In genomic region chr1:226741009-226741408, GRCh38 we compare ENCODE assay signal across 16 cellular contexts. TPM values are rescaled to one million over a fixed set of nuclear protein-coding genes. Genes with fewer than 3 reads are reported as not detected.
A peak's percentile ranks its signal among the peaks of the same experiment; 100 is the strongest.
DNase-seq lines count a peak whose midpoint lies in the region; ATAC-seq and TF ChIP-seq lines count a peak whose summit lies in the region.
"Had no signal": no experiment of that assay in that cellular context is flagged by ENCODE, and none has a peak within 500 bp of the region (broad histone marks: within the 10 kb centered on the region; RNA-seq: fewer than 3 reads in every experiment).

No MANE protein-coding gene starts in this region.

- H3K36me3 Mint-ChIP-seq in activated CD4-positive, alpha-beta T cell treated with anti-CD3 and anti-CD28 coated beads, Interleukin-2, amount 10 ng/mL, durations not matched to agents 7 days and 5 days (ENCODE audit: low read depth), result peaks cover 15% of the 10 kb centered on the region
- H3K36me3 Mint-ChIP-seq in naive B cell (no peaks in the 10 kb centered on the region), neural progenitor cell (no peaks in the 10 kb centered on the region), immature natural killer cell (no peaks in the 10 kb centered on the region)
- H3K36me3 Mint-ChIP-seq: WTC11 had no signal

- H3K9me3 ChIP-seq in OCI-LY1 (ENCODE audit: low read length), result 0 out of 2 replicates have a peak, but pooled peaks cover 3% of the 10 kb centered on the region
- no peaks in the 10 kb centered on the region for H3K9me3 ChIP-seq in neural progenitor cell (ENCODE audit: low read depth)

- H3K27ac ChIP-seq in OCI-LY1 (ENCODE audit: low read depth, low read length, poor library complexity, severe bottlenecking) (peak overlapping the region; percentile 95), neural progenitor cell (no peak overlapping the region)

- H3K9me2 ChIP-seq in OCI-LY1 (ENCODE audit: low read depth, low read length), result no peaks in the 10 kb centered on the region

- H3K79me2 ChIP-seq in OCI-LY1 (ENCODE audit: insufficient read depth, low read length) (peaks cover 26% of the 10 kb centered on the region; the same call in 1 of the 2 replicates), neural progenitor cell (ENCODE audit: low read depth) (no peaks in the 10 kb centered on the region)

- peak overlapping the region; percentile 50 for H3K27ac Mint-ChIP-seq in activated CD4-positive, alpha-beta T cell treated with anti-CD3 and anti-CD28 coated beads, Interleukin-2, amount 10 ng/mL, durations not matched to agents 7 days and 5 days
- H3K27ac Mint-ChIP-seq in naive B cell (peak overlapping the region in 3 of 6 donors; percentile 21 to 84 (median 53)), neural progenitor cell (no peak overlapping the region), immature natural killer cell (peak overlapping the region in 2 of 6 donors; percentile 27 to 35)
- H3K27ac Mint-ChIP-seq: WTC11 had no signal

- POLR2A ChIA-PET in activated CD4-positive, alpha-beta T cell treated with anti-CD3 and anti-CD28 coated beads, Interleukin-2, amount 10 ng/mL, durations not matched to agents 7 days and 5 days (lab: Charles Lee), result interaction anchor here (0.8 kb wide), 1 partner anchor 74 kb away, joined by 4 read pairs; no protein-coding TSS in a partner anchor

- H3K36me3 ChIP-seq in OCI-LY1 (ENCODE audit: insufficient read depth, low read length), result peaks cover 12% of the 10 kb centered on the region
- no peaks in the 10 kb centered on the region for H3K36me3 ChIP-seq in neural progenitor cell

- TF ChIP-seq CTCF in OCI-LY1 (IDR thresholded peaks at IDR 0.05; ENCODE audit: low read length), result peak; percentile 8; the same call in 1 of the 2 replicates
- TF ChIP-seq CTCF in neural progenitor cell (IDR thresholded peaks at IDR 0.05), result no peak

- H3K4me2 ChIP-seq in OCI-LY1 (ENCODE audit: low read length), result peak overlapping the region; percentile 48
- no peak overlapping the region for H3K4me2 ChIP-seq in neural progenitor cell

- peaks cover 7% of the 10 kb centered on the region for H3K9me3 Mint-ChIP-seq in activated CD4-positive, alpha-beta T cell treated with anti-CD3 and anti-CD28 coated beads, Interleukin-2, amount 10 ng/mL, durations not matched to agents 7 days and 5 days
- peaks cover 0 to 2% (median 0%) of the 10 kb centered on the region in 7 donors for H3K9me3 Mint-ChIP-seq in naive B cell
- H3K9me3 Mint-ChIP-seq in neural progenitor cell, result peaks cover 15% of the 10 kb centered on the region
- H3K9me3 Mint-ChIP-seq in immature natural killer cell, result no peaks in the 10 kb centered on the region

- ATAC-seq in naive B cell (ENCODE audit: low read depth in 2 of 2), result no peak
- ATAC-seq in GM18861 (IDR thresholded peaks at IDR 0.05; ENCODE audit: unreplicated experiment), result no peak
- ATAC-seq: Panc1, WTC11 had no signal

- H4K20me1 ChIP-seq in OCI-LY1 (ENCODE audit: insufficient read depth, low read length) (no peaks in the 10 kb centered on the region), neural progenitor cell (ENCODE audit: low read depth) (no peaks in the 10 kb centered on the region)

- CTCF ChIA-PET in activated CD4-positive, alpha-beta T cell treated with anti-CD3 and anti-CD28 coated beads, Interleukin-2, amount 10 ng/mL, durations not matched to agents 7 days and 5 days (lab: Charles Lee), result interaction anchor here (0.9 to 1.1 kb wide), 2 partner anchors 10 to 20 kb away, joined by 3 read pairs; no protein-coding TSS in a partner anchor

- no peak overlapping the region for H2AFZ ChIP-seq in OCI-LY1 (ENCODE audit: low read length)
- H2AFZ ChIP-seq in neural progenitor cell (replicated peaks), result no peak overlapping the region

- H3K9ac ChIP-seq in OCI-LY1 (ENCODE audit: low read length), result peak overlapping the region; percentile 19
- no peak overlapping the region for H3K9ac ChIP-seq in neural progenitor cell

- no peak for DNase-seq in activated CD4-positive, alpha-beta T cell treated with anti-CD3 and anti-CD28 coated beads, Interleukin-2, amount 10 ng/mL, durations not matched to agents 7 days and 5 days
- no peak for DNase-seq in activated CD4-positive, alpha-beta T cell treated with anti-CD3 and anti-CD28 coated beads, Interleukin-2, amount 50 U/mL, for 4 hours
- DNase-seq in DMS53 treated with DMSO at 0.1 percent for 48 hours (lab: John Stamatoyannopoulos, UW; ENCODE audit: unreplicated experiment) (peak; percentile 7), naive B cell (peak; percentile 30), neural progenitor cell (ENCODE audit: low spot score) (no peak), immature natural killer cell (no peak)
- DNase-seq: anterior cingulate cortex; Calu3; cerebellar nuclear complex; NCI-H1694; NCI-H526 treated with DMSO at 0.1 percent for 48 hours; stimulated activated naive CD4-positive, alpha-beta T cell had no signal

- H3K27me3 ChIP-seq in OCI-LY1 (ENCODE audit: insufficient read depth, low read length) (no peaks in the 10 kb centered on the region), neural progenitor cell (peaks cover 60% of the 10 kb centered on the region)

- H3K4me1 ChIP-seq in OCI-LY1 (ENCODE audit: insufficient read depth, low read length, severe bottlenecking), result peaks cover 37% of the 10 kb centered on the region
- H3K4me1 ChIP-seq in neural progenitor cell, result peaks cover 13% of the 10 kb centered on the region

- H3K27me3 Mint-ChIP-seq in activated CD4-positive, alpha-beta T cell treated with anti-CD3 and anti-CD28 coated beads, Interleukin-2, amount 10 ng/mL, durations not matched to agents 7 days and 5 days, result no peaks in the 10 kb centered on the region
- no peaks in the 10 kb centered on the region for H3K27me3 Mint-ChIP-seq in naive B cell
- H3K27me3 Mint-ChIP-seq in neural progenitor cell (ENCODE audit: insufficient read depth, low read depth), result peaks cover 9% of the 10 kb centered on the region
- peaks cover 5 to 11% (median 8%) of the 10 kb centered on the region in 3 donors for H3K27me3 Mint-ChIP-seq in immature natural killer cell (ENCODE audit: low read depth in 3 of 3)

- peaks cover 18% of the 10 kb centered on the region for H3K4me1 Mint-ChIP-seq in activated CD4-positive, alpha-beta T cell treated with anti-CD3 and anti-CD28 coated beads, Interleukin-2, amount 10 ng/mL, durations not matched to agents 7 days and 5 days
- H3K4me1 Mint-ChIP-seq in naive B cell (peaks cover 4 to 33% (median 28%) of the 10 kb centered on the region in 3 donors), neural progenitor cell (peaks cover 15% of the 10 kb centered on the region), immature natural killer cell (peaks cover 16 to 20% of the 10 kb centered on the region in 2 donors)

- H3F3A ChIP-seq in OCI-LY1 (ENCODE audit: insufficient read depth, low read length) (peaks cover 8% of the 10 kb centered on the region; the same call in 1 of the 2 replicates), neural progenitor cell (ENCODE audit: low read depth) (peaks cover 22% of the 10 kb centered on the region)

- H3K4me3 ChIP-seq in OCI-LY1 (ENCODE audit: low read depth, low read length, poor library complexity, severe bottlenecking) (no peak overlapping the region), neural progenitor cell (no peak overlapping the region)

- H3K4me3 Mint-ChIP-seq in activated CD4-positive, alpha-beta T cell treated with anti-CD3 and anti-CD28 coated beads, Interleukin-2, amount 10 ng/mL, durations not matched to agents 7 days and 5 days, result no peak overlapping the region
- peak overlapping the region in 6 of 8 donors; percentile 13 to 75 (median 52) for H3K4me3 Mint-ChIP-seq in naive B cell
- H3K4me3 Mint-ChIP-seq in neural progenitor cell, result no peak overlapping the region
- H3K4me3 Mint-ChIP-seq in immature natural killer cell, result no peak overlapping the region
- H3K4me3 Mint-ChIP-seq: WTC11 had no signal

RNA-seq across cellular contexts. Expression of gene ITPKB, which starts 1.9 kb away (rescaled TPM):
- total RNA-seq in activated CD4-positive, alpha-beta T cell treated with anti-CD3 and anti-CD28 coated beads, Interleukin-2, amount 10 ng/mL, durations not matched to agents 7 days and 5 days, result 10 to 100 TPM; 61.1 to 64.0 TPM
- polyA plus RNA-seq in naive B cell (ENCODE audit: low read depth in 6 of 6), result 10 to 100 TPM; 24.5 to 48.9 (median 34.1) TPM
- total RNA-seq in neural progenitor cell (ENCODE audit: low replicate concordance), result 1.6 and 4.5 TPM in 2 replicates
- 10 to 100 TPM; 14.1 to 37.8 (median 18.7) TPM for polyA plus RNA-seq in immature natural killer cell

Comparison
In these comparisons a context has a peak if more than half of its experiments do, and no peak if none do; other contexts are left out.
1. DNase-seq: peak in DMS53 treated with DMSO at 0.1 percent for 48 hours (single experiment) and naive B cell (single experiment); none in activated CD4-positive, alpha-beta T cell treated with anti-CD3 and anti-CD28 coated beads, Interleukin-2, amount 10 ng/mL, durations not matched to agents 7 days and 5 days (single experiment), activated CD4-positive, alpha-beta T cell treated with anti-CD3 and anti-CD28 coated beads, Interleukin-2, amount 50 U/mL, for 4 hours (0 of 2), neural progenitor cell (single experiment) and immature natural killer cell (0 of 3).
2. H3K4me3 Mint-ChIP-seq: peak in naive B cell (6 of 8); none in activated CD4-positive, alpha-beta T cell treated with anti-CD3 and anti-CD28 coated beads, Interleukin-2, amount 10 ng/mL, durations not matched to agents 7 days and 5 days (single experiment), neural progenitor cell (single experiment) and immature natural killer cell (0 of 5).
3. RNA of gene ITPKB, which starts 1.9 kb away (total RNA-seq): 61.1 to 64.0 TPM in activated CD4-positive, alpha-beta T cell treated with anti-CD3 and anti-CD28 coated beads, Interleukin-2, amount 10 ng/mL, durations not matched to agents 7 days and 5 days; 1.6 to 4.5 TPM in neural progenitor cell; every median in the first group is over 10 times any median in the second.